11 cellular contexts compared by ENCODE assay signal in genomic region chr4:4344915-4345527, GRCh38. TPM values are rescaled to one million over a fixed set of nuclear protein-coding genes. Genes with fewer than 3 reads are reported as not detected.
DNase-seq lines count a peak whose midpoint lies in the region; ATAC-seq and TF ChIP-seq lines count a peak whose summit lies in the region.
"Had no signal": no experiment of that assay in that cellular context is flagged by ENCODE, and none has a peak within 500 bp of the region (broad histone marks: within the 10 kb centered on the region; RNA-seq: fewer than 3 reads in every experiment).

No MANE protein-coding gene starts in this region.

- H3K4me1 ChIP-seq in OCI-LY3 (ENCODE audit: low read length) = peaks cover 65% of the 10 kb centered on the region
- H3K4me1 ChIP-seq in gastrocnemius medialis = no peaks in the 10 kb centered on the region

- peaks cover 49% of the 10 kb centered on the region for H3K79me2 ChIP-seq in OCI-LY3 (ENCODE audit: low read length)

- H3K27ac ChIP-seq in OCI-LY3 (ENCODE audit: low read length) (peak overlapping the region; percentile 96), gastrocnemius medialis (no peak overlapping the region)

- H3K27me3 ChIP-seq in OCI-LY3 (ENCODE audit: low read depth, low read length) = no peaks in the 10 kb centered on the region
- no peaks in the 10 kb centered on the region for H3K27me3 ChIP-seq in gastrocnemius medialis

- intact Hi-C loops in gastrocnemius medialis (cut with DNase I; ENCODE audit: low total_unique reads) = no loop called here

- in situ Hi-C loops in gastrocnemius medialis (cut with MboI; ENCODE audit: low sequenced_read_pairs in 4 of 4) = no loop called here

- TF ChIP-seq CTCF in OCI-LY3 (IDR thresholded peaks at IDR 0.05; ENCODE audit: low read depth, low read length) (no peak), foreskin fibroblast (IDR thresholded peaks at IDR 0.05; ENCODE audit: low read depth, low read length) (no peak), gastrocnemius medialis (IDR thresholded peaks at IDR 0.05 in 4 of 5, conservative IDR thresholded peaks at IDR 0.05 in 1 of 5) (no peak)

- peak overlapping the region; percentile 90 for H3K4me3 ChIP-seq in OCI-LY3 (ENCODE audit: low read length)
- no peak overlapping the region for H3K4me3 ChIP-seq in foreskin fibroblast (ENCODE audit: low read depth in 1 of 2, low read length in 2 of 2)
- no peak overlapping the region for H3K4me3 ChIP-seq in gastrocnemius medialis

- H3K36me3 ChIP-seq in OCI-LY3 (replicated peaks; ENCODE audit: low read depth, low read length) (peaks cover 42% of the 10 kb centered on the region), gastrocnemius medialis (no peaks in the 10 kb centered on the region)

- no peak overlapping the region for H2AFZ ChIP-seq in OCI-LY3 (ENCODE audit: low read depth, low read length)

- peak overlapping the region; percentile 99 for H3K4me2 ChIP-seq in OCI-LY3 (ENCODE audit: low read length)

- TF ChIP-seq POLR2A in gastrocnemius medialis (IDR thresholded peaks at IDR 0.05) = no peak

- peak; percentile 50 for ATAC-seq in GM18498 (IDR thresholded peaks at IDR 0.05; ENCODE audit: unreplicated experiment)
- ATAC-seq in GM19463 (IDR thresholded peaks at IDR 0.05; ENCODE audit: unreplicated experiment) = peak; percentile 81
- peak; percentile 82 for ATAC-seq in HG02981 (IDR thresholded peaks at IDR 0.05; ENCODE audit: unreplicated experiment)
- no peak for ATAC-seq in gastrocnemius medialis

- H3K9ac ChIP-seq in OCI-LY3 (ENCODE audit: low read length) = peak overlapping the region; percentile 97

- peaks cover 13% of the 10 kb centered on the region; the same call in 1 of the 2 replicates for H4K20me1 ChIP-seq in OCI-LY3 (ENCODE audit: insufficient read depth, low read length)

- H3K9me3 ChIP-seq in OCI-LY3 (ENCODE audit: insufficient read depth, low read length) (no peaks in the 10 kb centered on the region), gastrocnemius medialis (no peaks in the 10 kb centered on the region)

- DNase-seq in NCI-H187 treated with DMSO at 0.1 percent for 48 hours (lab: John Stamatoyannopoulos, UW) (no peak), foreskin fibroblast (no peak), NCI-H1694 (lab: John Stamatoyannopoulos, UW) (no peak), gastrocnemius medialis (no peak)
- DNase-seq: activated gamma-delta T cell treated with Interleukin-2 at 50 U/mL for 16 hours; CD4-positive, CD25-positive, alpha-beta regulatory T cell; stimulated activated naive CD4-positive, alpha-beta T cell treated with Interleukin-2 at 50 U/mL for 16 hours had no signal

RNA-seq across cellular contexts. Expression of gene NSG1, which starts 41.9 kb away (rescaled TPM):
- under 1 TPM in 1 of 4 donors, not detected in 3; 0.13 TPM for total RNA-seq in gastrocnemius medialis

RNA-seq across cellular contexts. Expression of gene ZBTB49, which starts 55.0 kb away (rescaled TPM):
- total RNA-seq in gastrocnemius medialis = 1 to 10 TPM; 1.7 to 2.8 (median 2.5) TPM

RNA-seq across cellular contexts. Expression of gene LYAR, which starts 55.1 kb away (rescaled TPM):
- total RNA-seq in gastrocnemius medialis = 10 to 100 TPM in 3 of 4 donors, 1 to 10 TPM in 1; 9.9 to 26.6 (median 23.1) TPM

Comparison
In these comparisons a context has a peak if more than half of its experiments do, and no peak if none do; other contexts are left out.
1. ATAC-seq: peak in GM18498 (single experiment), GM19463 (single experiment) and HG02981 (single experiment); none in gastrocnemius medialis (0 of 2).